Comparison of ENCODE assay signal across 11 cellular contexts in the genomic region with DNA sequence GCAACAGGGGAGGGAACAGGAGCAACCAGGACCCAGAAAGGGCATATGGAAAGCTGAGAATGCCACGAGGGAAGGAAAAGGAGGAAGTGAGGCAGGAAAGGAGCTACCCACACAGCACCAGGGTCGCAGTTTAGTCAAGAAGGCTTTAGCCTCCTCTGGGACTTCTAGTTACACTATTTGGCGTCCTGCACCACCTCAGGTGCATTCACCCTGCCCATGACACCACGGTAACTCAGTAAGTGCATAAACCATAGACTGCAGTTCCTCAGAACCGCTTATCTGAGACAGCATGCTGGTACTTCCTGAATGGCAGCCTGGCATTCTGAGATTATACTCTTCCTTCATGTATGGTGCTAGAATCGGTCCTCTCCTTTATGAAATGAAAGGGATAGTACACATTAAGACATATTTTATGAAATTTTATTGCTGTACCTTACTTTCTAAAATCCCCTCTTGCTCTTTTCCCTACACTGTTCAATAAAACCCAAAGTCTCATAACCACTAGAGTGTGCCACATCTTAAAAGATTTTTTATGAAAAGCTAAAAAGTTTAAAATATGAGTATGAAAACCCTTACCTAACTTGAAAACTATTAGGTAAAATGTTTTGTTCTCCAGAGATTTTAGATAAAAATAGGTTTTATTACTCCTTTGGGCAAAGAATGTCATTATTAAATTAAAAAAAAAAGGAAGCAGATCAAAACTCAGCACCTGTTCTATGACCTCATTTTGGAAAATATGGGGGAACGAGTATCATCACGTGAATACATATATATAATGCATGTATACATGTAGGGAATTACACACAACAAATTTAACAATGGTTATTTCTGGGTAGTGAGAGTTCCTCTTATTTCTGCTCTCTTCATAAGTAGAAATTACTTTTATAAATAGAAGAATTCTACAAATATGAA.
DNase-seq lines count a peak whose midpoint lies in the region; ATAC-seq and TF ChIP-seq lines count a peak whose summit lies in the region.
"Had no signal": no experiment of that assay in that cellular context is flagged by ENCODE, and none has a peak within 500 bp of the region (broad histone marks: within the 10 kb centered on the region; RNA-seq: fewer than 3 reads in every experiment).

No MANE protein-coding gene starts in this region.

- peaks cover 0 to 2% (median 0%) of the 10 kb centered on the region in 7 donors for H3K9me3 Mint-ChIP-seq in CD4-positive, CD25-positive, alpha-beta regulatory T cell
- H3K9me3 Mint-ChIP-seq in activated B cell treated with CpG ODN at 0.5 μM for 24 hours = no peaks in the 10 kb centered on the region
- peaks cover 0 to under 1% (median 0%) of the 10 kb centered on the region in 6 donors for H3K9me3 Mint-ChIP-seq in immature natural killer cell
- peaks cover 6% of the 10 kb centered on the region for H3K9me3 Mint-ChIP-seq in activated T-helper 2 cell treated with anti-CD3 and anti-CD28 coated beads, Interferon-gamma antibody, Interleukin-2, Interleukin-4, amounts not matched to agents 10 μg/mL and 5 μg/mL and 100 μg/mL, durations not matched to agents 14 hours and 24 hours and 36 hours

- POLR2A ChIA-PET in activated B cell treated with CpG ODN at 0.5 μM for 24 hours (lab: Charles Lee) = interaction anchor here (1.0 to 1.6 kb wide), 9 partner anchors 20 to 102 kb away, joined by 3 to 11 read pairs (median 4); partner anchors contain the start of gene VAV3

- no peak for TF ChIP-seq CTCF in activated B cell treated with CpG ODN at 0.5 μM for 24 hours (IDR thresholded peaks at IDR 0.05)

- peak; percentile 69 to 79 for ATAC-seq in CD4-positive, CD25-positive, alpha-beta regulatory T cell (ENCODE audit: low read depth in 2 of 2)
- peak; percentile 82 for ATAC-seq in activated B cell treated with CpG ODN at 0.5 μM for 24 hours (ENCODE audit: low read depth)

- peak overlapping the region; percentile 55 for H3K4me3 ChIP-seq in CD4-positive, CD25-positive, alpha-beta regulatory T cell (ENCODE audit: low read depth, low read length)
- H3K4me3 ChIP-seq: coronary artery had no signal

- peaks cover 40% of the 10 kb centered on the region for H3K4me1 ChIP-seq in CD4-positive, CD25-positive, alpha-beta regulatory T cell (ENCODE audit: control insufficient read depth, insufficient read depth, low read length, poor library complexity, severe bottlenecking)

- peaks cover 39 to 69% (median 53%) of the 10 kb centered on the region in 4 donors for H3K4me1 Mint-ChIP-seq in CD4-positive, CD25-positive, alpha-beta regulatory T cell
- peaks cover 88% of the 10 kb centered on the region for H3K4me1 Mint-ChIP-seq in activated B cell treated with CpG ODN at 0.5 μM for 24 hours
- peaks cover 86 to 94% of the 10 kb centered on the region in 2 donors for H3K4me1 Mint-ChIP-seq in immature natural killer cell
- H3K4me1 Mint-ChIP-seq in activated T-helper 2 cell treated with anti-CD3 and anti-CD28 coated beads, Interferon-gamma antibody, Interleukin-2, Interleukin-4, amounts not matched to agents 10 μg/mL and 5 μg/mL and 100 μg/mL, durations not matched to agents 14 hours and 24 hours and 36 hours (ENCODE audit: low read depth) = peaks cover 21% of the 10 kb centered on the region

- H3K4me3 Mint-ChIP-seq in CD4-positive, CD25-positive, alpha-beta regulatory T cell = peak overlapping the region; percentile 4 to 72 (median 50)
- H3K4me3 Mint-ChIP-seq in activated B cell treated with CpG ODN at 0.5 μM for 24 hours (peak overlapping the region; percentile 33), immature natural killer cell (peak overlapping the region; percentile 72 to 84 (median 77))
- no peak overlapping the region for H3K4me3 Mint-ChIP-seq in activated T-helper 2 cell treated with anti-CD3 and anti-CD28 coated beads, Interferon-gamma antibody, Interleukin-2, Interleukin-4, amounts not matched to agents 10 μg/mL and 5 μg/mL and 100 μg/mL, durations not matched to agents 14 hours and 24 hours and 36 hours (ENCODE audit: low read depth)

- CTCF ChIA-PET in activated B cell treated with CpG ODN at 0.5 μM for 24 hours (lab: Charles Lee) = interaction anchor here (1.0 to 1.8 kb wide), 4 partner anchors 26 to 228 kb away, joined by 3 to 7 read pairs (median 5); no protein-coding TSS in a partner anchor

- H3K27me3 Mint-ChIP-seq in CD4-positive, CD25-positive, alpha-beta regulatory T cell = peaks cover 4% of the 10 kb centered on the region
- H3K27me3 Mint-ChIP-seq in activated B cell treated with CpG ODN at 0.5 μM for 24 hours (no peaks in the 10 kb centered on the region), immature natural killer cell (ENCODE audit: low read depth in 3 of 3) (no peaks in the 10 kb centered on the region)
- H3K27me3 Mint-ChIP-seq in activated T-helper 2 cell treated with anti-CD3 and anti-CD28 coated beads, Interferon-gamma antibody, Interleukin-2, Interleukin-4, amounts not matched to agents 10 μg/mL and 5 μg/mL and 100 μg/mL, durations not matched to agents 14 hours and 24 hours and 36 hours (ENCODE audit: low read depth) = no peaks in the 10 kb centered on the region

- intact Hi-C loops in activated B cell treated with CpG ODN at 0.5 μM for 24 hours (cut with micrococcal nuclease) = loop anchor here (1.0 to 10.0 kb wide), 11 partner anchors 19 to 653 kb away; partner anchors contain the start of gene VAV3
- intact Hi-C loops in activated T-helper 2 cell treated with anti-CD3 and anti-CD28 coated beads, Interferon-gamma antibody, Interleukin-2, Interleukin-4, amounts not matched to agents 10 μg/mL and 5 μg/mL and 100 μg/mL, durations not matched to agents 14 hours and 24 hours and 36 hours (cut with micrococcal nuclease) = loop anchor here (5.0 to 10.0 kb wide), 2 partner anchors 113 to 230 kb away; no protein-coding TSS in a partner anchor

- H3K36me3 Mint-ChIP-seq in CD4-positive, CD25-positive, alpha-beta regulatory T cell = no peaks in the 10 kb centered on the region
- H3K36me3 Mint-ChIP-seq in activated B cell treated with CpG ODN at 0.5 μM for 24 hours (ENCODE audit: low read depth) (peaks cover 4% of the 10 kb centered on the region), immature natural killer cell (peaks cover 0 to 3% (median 0%) of the 10 kb centered on the region in 3 donors)
- H3K36me3 Mint-ChIP-seq in activated T-helper 2 cell treated with anti-CD3 and anti-CD28 coated beads, Interferon-gamma antibody, Interleukin-2, Interleukin-4, amounts not matched to agents 10 μg/mL and 5 μg/mL and 100 μg/mL, durations not matched to agents 14 hours and 24 hours and 36 hours (ENCODE audit: low read depth) = peaks cover 3% of the 10 kb centered on the region

- peak overlapping the region; percentile 68 for H3K27ac ChIP-seq in CD4-positive, CD25-positive, alpha-beta regulatory T cell (ENCODE audit: insufficient read depth, low read length, poor library complexity, severe bottlenecking)
- peak overlapping the region; percentile 76 for H3K27ac ChIP-seq in KOPT-K1 (ENCODE audit: low read depth, low read length, poor library complexity, severe bottlenecking)
- H3K27ac ChIP-seq: coronary artery had no signal

- H3K27me3 ChIP-seq in CD4-positive, CD25-positive, alpha-beta regulatory T cell (ENCODE audit: control insufficient read depth, insufficient read depth, low read length) = no peaks in the 10 kb centered on the region

- H3K9me3 ChIP-seq in CD4-positive, CD25-positive, alpha-beta regulatory T cell (ENCODE audit: control insufficient read depth in 2 of 2, low read length in 2 of 2) = no peaks in the 10 kb centered on the region
- peaks cover 8% of the 10 kb centered on the region for H3K9me3 ChIP-seq in KOPT-K1 (ENCODE audit: insufficient read depth, low read length, poor library complexity, severe bottlenecking)

- H3K27ac Mint-ChIP-seq in CD4-positive, CD25-positive, alpha-beta regulatory T cell = peak overlapping the region; percentile 33 to 91 (median 80)
- H3K27ac Mint-ChIP-seq in activated B cell treated with CpG ODN at 0.5 μM for 24 hours (peak overlapping the region; percentile 92), immature natural killer cell (peak overlapping the region; percentile 81 to 95 (median 92))
- H3K27ac Mint-ChIP-seq in activated T-helper 2 cell treated with anti-CD3 and anti-CD28 coated beads, Interferon-gamma antibody, Interleukin-2, Interleukin-4, amounts not matched to agents 10 μg/mL and 5 μg/mL and 100 μg/mL, durations not matched to agents 14 hours and 24 hours and 36 hours = no peak overlapping the region

- DNase-seq in CD4-positive, CD25-positive, alpha-beta regulatory T cell = peak; percentile 2 to 24 (median 15)
- DNase-seq in activated B cell treated with CpG ODN at 0.5 μM for 24 hours (peak; percentile 40), immature natural killer cell (peak in 1 of 3 donors; percentile 40), AG08395 (ENCODE audit: low spot score) (no peak), T-helper 1 cell (no peak), NCI-H2107 treated with DMSO at 0.1 percent for 48 hours (lab: John Stamatoyannopoulos, UW; ENCODE audit: unreplicated experiment) (no peak)
- no peak for DNase-seq in activated T-helper 2 cell treated with anti-CD3 and anti-CD28 coated beads, Interferon-gamma antibody, Interleukin-2, Interleukin-4, amounts not matched to agents 10 μg/mL and 5 μg/mL and 100 μg/mL, durations not matched to agents 14 hours and 24 hours and 36 hours (ENCODE audit: low spot score)
- DNase-seq: activated effector memory CD4-positive, alpha-beta T cell treated with Interleukin-2 at 50 U/mL for 16 hours; head of caudate nucleus had no signal

- H3K36me3 ChIP-seq in CD4-positive, CD25-positive, alpha-beta regulatory T cell (ENCODE audit: control insufficient read depth, insufficient read depth, low read length) = no peaks in the 10 kb centered on the region
- H3K36me3 ChIP-seq in KOPT-K1 (ENCODE audit: insufficient read depth, low read length) = 0 out of 2 replicates have a peak, but pooled peaks cover 6% of the 10 kb centered on the region

Comparison
In these comparisons a context has a peak if more than half of its experiments do, and no peak if none do; other contexts are left out.
1. DNase-seq: peak in CD4-positive, CD25-positive, alpha-beta regulatory T cell (3 of 3) and activated B cell treated with CpG ODN at 0.5 μM for 24 hours (single experiment); none in activated T-helper 2 cell treated with anti-CD3 and anti-CD28 coated beads, Interferon-gamma antibody, Interleukin-2, Interleukin-4, amounts not matched to agents 10 μg/mL and 5 μg/mL and 100 μg/mL, durations not matched to agents 14 hours and 24 hours and 36 hours (single experiment), AG08395 (single experiment), T-helper 1 cell (0 of 5) and NCI-H2107 treated with DMSO at 0.1 percent for 48 hours (single experiment).